16 cellular contexts compared by ENCODE assay signal in the genomic region with DNA sequence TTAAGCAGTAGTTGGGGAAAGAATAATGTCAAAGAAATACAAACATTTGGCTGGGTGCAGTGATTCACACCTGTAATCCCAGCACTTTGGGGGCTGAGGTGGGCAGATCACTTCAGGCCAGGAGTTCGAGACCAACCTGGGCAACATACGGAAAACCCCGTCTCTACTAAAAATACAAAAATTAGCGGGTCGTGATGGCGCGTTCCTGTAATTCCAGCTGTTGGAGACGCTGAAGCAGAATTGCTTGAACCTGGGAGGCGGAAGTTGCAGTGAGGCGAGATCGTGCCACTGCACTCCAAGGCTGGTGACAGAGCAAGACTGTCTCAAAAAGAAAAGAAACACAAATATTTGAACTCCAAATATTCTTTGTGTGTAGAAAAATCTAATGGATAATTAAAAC. TPM values are rescaled to one million over a fixed set of nuclear protein-coding genes. Genes with fewer than 3 reads are reported as not detected.
DNase-seq lines count a peak whose midpoint lies in the region; ATAC-seq and TF ChIP-seq lines count a peak whose summit lies in the region.
"Had no signal": no experiment of that assay in that cellular context is flagged by ENCODE, and none has a peak within 500 bp of the region (broad histone marks: within the 10 kb centered on the region; RNA-seq: fewer than 3 reads in every experiment).

No MANE protein-coding gene starts in this region.

- DNase-seq in activated T-cell treated with anti-CD3 and anti-CD28 coated beads, Interleukin-2, amount 50 U/mL, for 72 hours = no peak
- no peak for DNase-seq in activated T-cell treated with anti-CD3 and anti-CD28 coated beads, Interleukin-2, amount 50 U/mL, for 48 hours
- no peak for DNase-seq in T-helper 17 cell
- no peak for DNase-seq in glutamatergic neuron
- DNase-seq in stimulated activated effector memory CD8-positive, alpha-beta T cell treated with anti-CD3 and anti-CD28 coated beads, Interleukin-12 subunit alpha, Interleukin-12 subunit beta, amount 100 ng/mL, for 72 hours (ENCODE audit: low spot score in 2 of 2) = peak in 1 of 2 donors; percentile 47
- DNase-seq in effector memory CD4-positive, alpha-beta T cell = no peak
- no peak for DNase-seq in brain microvascular endothelial cell
- DNase-seq: amniotic stem cell, dermis blood vessel endothelial cell, foreskin keratinocyte, GOT3, NCI-H1105, NCI-H524 treated with DMSO at 0.1 percent for 48 hours, nucleus accumbens, SIG-M5 had no signal

- no peaks in the 10 kb centered on the region for H3K9me3 Mint-ChIP-seq in activated T-cell treated with anti-CD3 and anti-CD28 coated beads, Interleukin-2, amount 50 U/mL, for 72 hours
- peaks cover 15% of the 10 kb centered on the region for H3K9me3 Mint-ChIP-seq in glutamatergic neuron (ENCODE audit: unreplicated experiment)
- no peaks in the 10 kb centered on the region for H3K9me3 Mint-ChIP-seq in stimulated activated effector memory CD8-positive, alpha-beta T cell treated with anti-CD3 and anti-CD28 coated beads, Interleukin-12 subunit alpha, Interleukin-12 subunit beta, amount 100 ng/mL, for 72 hours

- H3K4me3 ChIP-seq in effector memory CD4-positive, alpha-beta T cell (ENCODE audit: insufficient read depth, low read depth, low read length, poor library complexity, severe bottlenecking) = no peak overlapping the region
- H3K4me3 ChIP-seq in brain microvascular endothelial cell (ENCODE audit: low read depth, low read length) = no peak overlapping the region

- peak overlapping the region; percentile 96 to 98 for H3K4me3 Mint-ChIP-seq in activated T-cell treated with anti-CD3 and anti-CD28 coated beads, Interleukin-2, amount 50 U/mL, for 72 hours
- peak overlapping the region; percentile 87 for H3K4me3 Mint-ChIP-seq in T-helper 17 cell
- peak overlapping the region; percentile 69 for H3K4me3 Mint-ChIP-seq in glutamatergic neuron (ENCODE audit: unreplicated experiment)
- peak overlapping the region; percentile 94 for H3K4me3 Mint-ChIP-seq in stimulated activated effector memory CD8-positive, alpha-beta T cell treated with anti-CD3 and anti-CD28 coated beads, Interleukin-12 subunit alpha, Interleukin-12 subunit beta, amount 100 ng/mL, for 72 hours

- in situ Hi-C loops in brain microvascular endothelial cell (cut with HindIII; ENCODE audit: low pct_ligation_motif_present, low sequenced_read_pairs) = no loop called here

- H3K36me3 ChIP-seq in effector memory CD4-positive, alpha-beta T cell (ENCODE audit: control insufficient read depth, insufficient read depth, low read length) = no peaks in the 10 kb centered on the region
- H3K36me3 ChIP-seq in brain microvascular endothelial cell (replicated peaks) = peaks cover 2% of the 10 kb centered on the region

- H3K9me3 ChIP-seq in T-helper 17 cell (ENCODE audit: control insufficient read depth, low read length, poor library complexity, severe bottlenecking) = no peaks in the 10 kb centered on the region
- no peaks in the 10 kb centered on the region for H3K9me3 ChIP-seq in effector memory CD4-positive, alpha-beta T cell (ENCODE audit: control insufficient read depth, low read length)

- H3K27me3 ChIP-seq in effector memory CD4-positive, alpha-beta T cell (replicated peaks; ENCODE audit: control insufficient read depth, insufficient read depth, low read length, poor library complexity, severe bottlenecking) = no peaks in the 10 kb centered on the region
- no peaks in the 10 kb centered on the region for H3K27me3 ChIP-seq in brain microvascular endothelial cell (replicated peaks)
- H3K27me3 ChIP-seq: foreskin keratinocyte had no signal

- H3K4me1 Mint-ChIP-seq in activated T-cell treated with anti-CD3 and anti-CD28 coated beads, Interleukin-2, amount 50 U/mL, for 72 hours (ENCODE audit: low read depth) = peaks cover 83% of the 10 kb centered on the region
- H3K4me1 Mint-ChIP-seq in T-helper 17 cell = peaks cover 64% of the 10 kb centered on the region
- peaks cover 36% of the 10 kb centered on the region for H3K4me1 Mint-ChIP-seq in glutamatergic neuron (ENCODE audit: low read depth, unreplicated experiment)
- H3K4me1 Mint-ChIP-seq in stimulated activated effector memory CD8-positive, alpha-beta T cell treated with anti-CD3 and anti-CD28 coated beads, Interleukin-12 subunit alpha, Interleukin-12 subunit beta, amount 100 ng/mL, for 72 hours = peaks cover 65% of the 10 kb centered on the region

- no peak overlapping the region for H3K27ac ChIP-seq in effector memory CD4-positive, alpha-beta T cell (ENCODE audit: insufficient read depth, low read length, poor library complexity, severe bottlenecking)
- no peak overlapping the region for H3K27ac ChIP-seq in brain microvascular endothelial cell
- H3K27ac ChIP-seq: foreskin keratinocyte had no signal

- no peaks in the 10 kb centered on the region for H3K27me3 Mint-ChIP-seq in activated T-cell treated with anti-CD3 and anti-CD28 coated beads, Interleukin-2, amount 50 U/mL, for 72 hours (ENCODE audit: low read depth)
- H3K27me3 Mint-ChIP-seq in T-helper 17 cell (no peaks in the 10 kb centered on the region), glutamatergic neuron (ENCODE audit: unreplicated experiment) (peaks cover 14% of the 10 kb centered on the region)

- no peak for TF ChIP-seq CTCF in glutamatergic neuron (IDR thresholded peaks at IDR 0.05; ENCODE audit: partially characterized antibody, unreplicated experiment)
- no peak for TF ChIP-seq CTCF in brain microvascular endothelial cell (IDR thresholded peaks at IDR 0.05; ENCODE audit: low read depth, low read length, missing control alignments)

- peak overlapping the region; percentile 10 for H3K27ac Mint-ChIP-seq in activated T-cell treated with anti-CD3 and anti-CD28 coated beads, Interleukin-2, amount 50 U/mL, for 72 hours
- H3K27ac Mint-ChIP-seq in T-helper 17 cell = peak overlapping the region; percentile 96
- no peak overlapping the region for H3K27ac Mint-ChIP-seq in glutamatergic neuron (ENCODE audit: unreplicated experiment)
- peak overlapping the region; percentile 58 for H3K27ac Mint-ChIP-seq in stimulated activated effector memory CD8-positive, alpha-beta T cell treated with anti-CD3 and anti-CD28 coated beads, Interleukin-12 subunit alpha, Interleukin-12 subunit beta, amount 100 ng/mL, for 72 hours

- H3K4me1 ChIP-seq in effector memory CD4-positive, alpha-beta T cell (ENCODE audit: control insufficient read depth, insufficient read depth, low read length, poor library complexity, severe bottlenecking) = peaks cover 50% of the 10 kb centered on the region

- H3K36me3 Mint-ChIP-seq in activated T-cell treated with anti-CD3 and anti-CD28 coated beads, Interleukin-2, amount 50 U/mL, for 72 hours (ENCODE audit: insufficient read depth in 2 of 2) = peaks cover 11 to 25% of the 10 kb centered on the region in 2 donors
- H3K36me3 Mint-ChIP-seq in T-helper 17 cell (ENCODE audit: low read depth) = peaks cover 3% of the 10 kb centered on the region
- no peaks in the 10 kb centered on the region for H3K36me3 Mint-ChIP-seq in glutamatergic neuron (ENCODE audit: unreplicated experiment)
- peaks cover 80% of the 10 kb centered on the region for H3K36me3 Mint-ChIP-seq in stimulated activated effector memory CD8-positive, alpha-beta T cell treated with anti-CD3 and anti-CD28 coated beads, Interleukin-12 subunit alpha, Interleukin-12 subunit beta, amount 100 ng/mL, for 72 hours

- ATAC-seq in activated T-cell treated with anti-CD3 and anti-CD28 coated beads, Interleukin-2, amount 50 U/mL, for 72 hours (replicated peaks in 1 of 2) = no peak
- ATAC-seq in T-helper 17 cell (no peak), GM19452 (IDR thresholded peaks at IDR 0.05; ENCODE audit: unreplicated experiment) (no peak)
- ATAC-seq in stimulated activated effector memory CD8-positive, alpha-beta T cell treated with anti-CD3 and anti-CD28 coated beads, Interleukin-12 subunit alpha, Interleukin-12 subunit beta, amount 100 ng/mL, for 72 hours = no peak
- ATAC-seq: foreskin keratinocyte had no signal

RNA-seq across cellular contexts. Expression of a gene that starts 4.7 kb away (rescaled TPM):
- 100 to 1,000 TPM; 124 to 164 TPM for total RNA-seq in activated T-cell treated with anti-CD3 and anti-CD28 coated beads, Interleukin-2, amount 50 U/mL, for 72 hours
- total RNA-seq in T-helper 17 cell (100 to 1,000 TPM; 318 to 325 TPM), glutamatergic neuron (ENCODE audit: unreplicated experiment) (372 TPM)

RNA-seq across cellular contexts. Expression of a gene that starts 43.4 kb away (rescaled TPM):
- 100 to 1,000 TPM; 141 to 144 TPM for total RNA-seq in activated T-cell treated with anti-CD3 and anti-CD28 coated beads, Interleukin-2, amount 50 U/mL, for 72 hours
- total RNA-seq in T-helper 17 cell = 100 to 1,000 TPM; 106 to 123 TPM
- total RNA-seq in glutamatergic neuron (ENCODE audit: unreplicated experiment) = 128 TPM
